ENCODE assay signal across 8 cellular contexts in the genomic region with DNA sequence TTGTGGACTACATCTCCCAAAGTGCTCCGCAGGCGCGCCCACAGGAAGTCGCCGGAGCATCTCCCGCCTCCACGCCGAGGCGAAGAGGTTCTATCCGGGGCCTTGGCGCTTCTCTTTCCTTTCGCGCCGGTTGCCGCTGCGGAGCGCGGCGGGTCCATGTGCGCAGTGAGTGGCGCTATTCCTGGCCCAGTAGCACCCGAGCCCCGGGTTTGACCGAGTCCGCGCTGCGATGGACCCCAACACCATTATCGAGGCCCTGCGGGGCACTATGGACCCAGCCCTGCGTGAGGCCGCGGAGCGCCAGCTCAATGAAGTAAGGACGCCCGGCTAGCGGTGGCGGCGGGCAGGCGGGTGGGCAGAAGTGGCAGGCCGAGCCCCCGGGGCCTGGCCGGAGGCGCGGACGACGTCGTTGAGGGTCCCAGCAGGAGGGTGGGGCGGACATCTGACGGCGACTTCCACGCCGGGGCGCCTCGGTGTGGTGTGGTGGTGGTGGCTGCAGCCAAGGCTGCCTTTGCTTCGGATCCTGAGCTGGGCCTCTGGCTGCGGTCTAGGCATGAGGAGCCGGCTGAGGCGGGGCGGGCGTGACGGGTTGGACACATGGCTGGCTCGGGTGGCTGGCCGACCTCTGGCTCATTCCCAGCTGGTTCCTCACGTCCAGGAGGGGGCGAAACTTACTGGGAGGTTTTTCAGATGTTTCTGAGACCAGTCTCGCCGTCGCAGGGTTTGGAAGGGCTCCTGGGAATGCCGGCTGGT. TPM values are rescaled to one million over a fixed set of nuclear protein-coding genes. Genes with fewer than 3 reads are reported as not detected.
DNase-seq lines count a peak whose midpoint lies in the region; ATAC-seq and TF ChIP-seq lines count a peak whose summit lies in the region.

TSS of gene IPO7 (plus strand) at position 118 of the 753 bp plus-strand sequence. CDS start at position 230, 112 bp downstream.

- peak within 1 kb of the TSS; percentile 95 for H3K27ac ChIP-seq in DND-41 (ENCODE audit: low read length)

- peak within 1 kb of the TSS; percentile 94 for H3K27ac Mint-ChIP-seq in activated T-helper 17 cell treated with anti-CD3 and anti-CD28 coated beads, Interleukin-2, amount 50 U/mL, for 72 hours
- peak within 1 kb of the TSS; percentile 72 to 98 (median 84) for H3K27ac Mint-ChIP-seq in nephron
- H3K27ac Mint-ChIP-seq in stimulated activated naive CD8-positive, alpha-beta T cell treated with anti-CD3 and anti-CD28 coated beads, Interleukin-15, Interleukin-2, amounts not matched to agents 100 ng/mL and 50 ng/mL, for 24 hours = peak within 1 kb of the TSS; percentile 96

- H3K27me3 Mint-ChIP-seq in activated T-helper 17 cell treated with anti-CD3 and anti-CD28 coated beads, Interleukin-2, amount 50 U/mL, for 72 hours = no peaks in the 10 kb centered on the region
- no peaks in the 10 kb centered on the region for H3K27me3 Mint-ChIP-seq in nephron (ENCODE audit: low read depth)
- H3K27me3 Mint-ChIP-seq in stimulated activated naive CD8-positive, alpha-beta T cell treated with anti-CD3 and anti-CD28 coated beads, Interleukin-15, Interleukin-2, amounts not matched to agents 100 ng/mL and 50 ng/mL, for 24 hours = no peaks in the 10 kb centered on the region

- H4K20me1 ChIP-seq in DND-41 (ENCODE audit: insufficient read depth, low read length) = peaks cover 41% of the 10 kb centered on the region

- peak; percentile 18 for TF ChIP-seq CTCF in DND-41 (IDR thresholded peaks at IDR 0.05; ENCODE audit: borderline replicate concordance, extremely low read depth, low read length, poor library complexity, severe bottlenecking)
- TF ChIP-seq CTCF in nephron (IDR thresholded peaks at IDR 0.05; ENCODE audit: unreplicated experiment in 3 of 3) = peak in 1 of 3 experiments; percentile 12

- H3K36me3 Mint-ChIP-seq in activated T-helper 17 cell treated with anti-CD3 and anti-CD28 coated beads, Interleukin-2, amount 50 U/mL, for 72 hours (ENCODE audit: low read depth) = peaks cover 41% of the 10 kb centered on the region
- peaks cover 10% of the 10 kb centered on the region for H3K36me3 Mint-ChIP-seq in nephron (ENCODE audit: low read depth)
- H3K36me3 Mint-ChIP-seq in stimulated activated naive CD8-positive, alpha-beta T cell treated with anti-CD3 and anti-CD28 coated beads, Interleukin-15, Interleukin-2, amounts not matched to agents 100 ng/mL and 50 ng/mL, for 24 hours (ENCODE audit: low read depth) = peaks cover 36% of the 10 kb centered on the region

- peak within 1 kb of the TSS; percentile 63 to 81 for H3K4me3 ChIP-seq in DND-41 (ENCODE audit: low read depth in 1 of 2, low read length in 2 of 2)

- peaks cover 36% of the 10 kb centered on the region for H3K36me3 ChIP-seq in DND-41 (ENCODE audit: insufficient read depth, low read length)

- peaks cover 53% of the 10 kb centered on the region for H3K79me2 ChIP-seq in DND-41 (ENCODE audit: insufficient read depth, low read length)

- DNase-seq in DND-41 (peak; percentile 92), KG1 (lab: John Stamatoyannopoulos, UW) (peak; percentile 82), RPMI7951 (ENCODE audit: low read depth) (peak; percentile 90), fibroblast of peridontal ligament (ENCODE audit: extremely low read depth) (peak; percentile 89)

- peaks cover 21% of the 10 kb centered on the region for H3K4me1 Mint-ChIP-seq in activated T-helper 17 cell treated with anti-CD3 and anti-CD28 coated beads, Interleukin-2, amount 50 U/mL, for 72 hours
- H3K4me1 Mint-ChIP-seq in nephron = peaks cover 38% of the 10 kb centered on the region
- H3K4me1 Mint-ChIP-seq in stimulated activated naive CD8-positive, alpha-beta T cell treated with anti-CD3 and anti-CD28 coated beads, Interleukin-15, Interleukin-2, amounts not matched to agents 100 ng/mL and 50 ng/mL, for 24 hours (ENCODE audit: low read depth) = peaks cover 45% of the 10 kb centered on the region

- H3K27me3 ChIP-seq in DND-41 (ENCODE audit: insufficient read depth, low read length, poor library complexity) = no peaks in the 10 kb centered on the region

- peak within 1 kb of the TSS; percentile 95 for H3K4me3 Mint-ChIP-seq in activated T-helper 17 cell treated with anti-CD3 and anti-CD28 coated beads, Interleukin-2, amount 50 U/mL, for 72 hours
- H3K4me3 Mint-ChIP-seq in nephron = peak within 1 kb of the TSS; percentile 97 to 98 (median 98)
- peak within 1 kb of the TSS; percentile 93 for H3K4me3 Mint-ChIP-seq in stimulated activated naive CD8-positive, alpha-beta T cell treated with anti-CD3 and anti-CD28 coated beads, Interleukin-15, Interleukin-2, amounts not matched to agents 100 ng/mL and 50 ng/mL, for 24 hours

- H3K9me3 ChIP-seq in DND-41 (ENCODE audit: insufficient read depth, low read length, severe bottlenecking) = no peaks in the 10 kb centered on the region

- peak; percentile 97 for ATAC-seq in DND-41 (ENCODE audit: insufficient read depth, low read depth)
- ATAC-seq in GM21723 (IDR thresholded peaks at IDR 0.05; ENCODE audit: unreplicated experiment) = peak; percentile 90
- peak; percentile 99 for ATAC-seq in activated T-helper 17 cell treated with anti-CD3 and anti-CD28 coated beads, Interleukin-2, amount 50 U/mL, for 72 hours (replicated peaks)

- H2AFZ ChIP-seq in DND-41 (ENCODE audit: low read depth, low read length) = peak within 1 kb of the TSS; percentile 100

- peak within 1 kb of the TSS; percentile 89 for H3K4me2 ChIP-seq in DND-41 (ENCODE audit: insufficient read depth, low read length)

- peaks cover 37% of the 10 kb centered on the region for H3K4me1 ChIP-seq in DND-41 (ENCODE audit: insufficient read depth, low read length)

- no peaks in the 10 kb centered on the region for H3K9me3 Mint-ChIP-seq in activated T-helper 17 cell treated with anti-CD3 and anti-CD28 coated beads, Interleukin-2, amount 50 U/mL, for 72 hours
- no peaks in the 10 kb centered on the region for H3K9me3 Mint-ChIP-seq in nephron
- H3K9me3 Mint-ChIP-seq in stimulated activated naive CD8-positive, alpha-beta T cell treated with anti-CD3 and anti-CD28 coated beads, Interleukin-15, Interleukin-2, amounts not matched to agents 100 ng/mL and 50 ng/mL, for 24 hours = no peaks in the 10 kb centered on the region

- H3K9ac ChIP-seq in DND-41 (ENCODE audit: low read depth, low read length) = peak within 1 kb of the TSS; percentile 98

RNA-seq across cellular contexts. Expression of gene IPO7, which starts in this region (rescaled TPM):
- total RNA-seq in RPMI7951 (2014; rRNA removed; shearing (Covaris generic)) = 79.0 and 88.7 TPM in 2 replicates
- 100 to 1,000 TPM in 1 of 2 donors, 10 to 100 TPM in 1; 70.5 to 150 TPM for total RNA-seq in activated T-helper 17 cell treated with anti-CD3 and anti-CD28 coated beads, Interleukin-2, amount 50 U/mL, for 72 hours

Comparison
In these comparisons a context has a peak if more than half of its experiments do, and no peak if none do; other contexts are left out.
1. Peak in every context shown above with its lines: DNase-seq, ATAC-seq, H3K4me3 ChIP-seq and H3K27ac ChIP-seq.